In the genomic region with DNA sequence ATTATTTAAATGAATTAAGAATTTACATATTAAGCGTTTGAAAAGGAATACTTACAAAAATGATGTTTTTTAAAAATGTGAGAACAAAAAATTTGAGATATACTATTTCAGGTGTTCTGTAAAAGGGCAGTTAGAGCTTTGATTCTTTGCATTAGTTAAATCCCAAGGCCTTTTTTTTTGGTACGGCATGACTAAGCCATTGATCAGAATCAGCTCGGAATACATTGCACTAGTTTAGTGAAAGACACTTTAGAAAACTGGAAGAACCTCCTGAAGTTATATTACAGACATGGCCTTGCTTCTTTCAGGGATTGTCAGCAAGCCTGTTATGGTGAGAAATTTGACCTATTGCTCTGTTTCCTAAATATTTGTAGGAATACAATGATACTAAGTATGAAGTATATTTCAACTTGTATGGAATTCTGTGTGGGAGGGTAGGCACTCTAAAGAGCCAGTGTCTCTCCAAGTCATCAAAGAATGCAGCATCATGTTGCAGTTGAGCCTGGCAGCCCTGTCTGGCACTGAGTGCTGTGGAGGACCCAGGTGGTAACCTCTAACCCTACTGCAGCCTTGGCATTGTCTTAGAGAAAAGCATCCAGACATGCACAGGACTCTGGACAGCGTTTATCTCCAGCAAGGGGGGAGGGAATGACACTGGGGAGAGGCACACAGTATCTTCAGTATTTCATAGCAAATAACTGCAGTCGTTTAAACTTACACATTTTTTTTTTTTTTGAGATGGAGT, we compare ENCODE assay signal across 8 cellular contexts. TPM values are rescaled to one million over a fixed set of nuclear protein-coding genes. Genes with fewer than 3 reads are reported as not detected.
DNase-seq lines count a peak whose midpoint lies in the region; ATAC-seq and TF ChIP-seq lines count a peak whose summit lies in the region.

No MANE protein-coding gene starts in this region.

- H3K4me3 ChIP-seq in WI38 (ENCODE audit: low read depth, low read length) (peak overlapping the region; percentile 92), right cardiac atrium (ENCODE audit: low read length) (peak overlapping the region; percentile 89), spleen (peak overlapping the region; percentile 82 to 99 (median 94))

- H3K36me3 Mint-ChIP-seq in HFFc6 (ENCODE audit: low read depth), result peaks cover 21% of the 10 kb centered on the region

- no peak for TF ChIP-seq CTCF in HFFc6 (IDR thresholded peaks at IDR 0.05)
- TF ChIP-seq CTCF in WI38 (IDR thresholded peaks at IDR 0.05; ENCODE audit: low read depth, low read length), result no peak
- TF ChIP-seq CTCF in spleen (IDR thresholded peaks at IDR 0.05 in 8 of 11, conservative IDR thresholded peaks at IDR 0.05 in 3 of 11), result no peak

- whole genome bisulfite sequencing in right cardiac atrium, result 18% methylated on average over 5 of the region's 5 CpGs
- 39 to 54% (median 51%) methylated on average over 5 of the region's 5 CpGs for WGBS in spleen, 5 donors

- peaks cover 0 to 32% (median 0%) of the 10 kb centered on the region in 6 donors for H3K36me3 ChIP-seq in spleen

- H3K4me3 Mint-ChIP-seq in HFFc6, result peak overlapping the region; percentile 95

- no peak for DNase-seq in HFFc6
- DNase-seq in right cardiac atrium, result no peak
- DNase-seq in spleen, result no peak
- no peak for DNase-seq in CD1c-positive myeloid dendritic cell (ENCODE audit: extremely low spot score)
- DNase-seq in posterior vena cava (ENCODE audit: low spot score), result no peak
- DNase-seq in head of caudate nucleus, result no peak
- no peak for DNase-seq in cerebellar cortex (ENCODE audit: low spot score)

- H3K27me3 ChIP-seq in right cardiac atrium (ENCODE audit: control insufficient read depth, insufficient read depth), result no peaks in the 10 kb centered on the region
- no peaks in the 10 kb centered on the region for H3K27me3 ChIP-seq in spleen (replicated peaks in 1 of 7)

- H3K9me3 ChIP-seq in right cardiac atrium (ENCODE audit: control insufficient read depth, low read length), result no peaks in the 10 kb centered on the region
- no peaks in the 10 kb centered on the region for H3K9me3 ChIP-seq in spleen

- H3K27ac ChIP-seq in right cardiac atrium (ENCODE audit: low read length) (no peak overlapping the region), spleen (peak overlapping the region in 7 of 8 donors; percentile 94 to 99 (median 98))

- H3K4me1 ChIP-seq in right cardiac atrium (ENCODE audit: control insufficient read depth, insufficient read depth, low read length) (peaks cover 6% of the 10 kb centered on the region), spleen (peaks cover 39 to 91% (median 81%) of the 10 kb centered on the region in 6 donors)

- ATAC-seq in right cardiac atrium, result no peak

- TF ChIP-seq POLR2A in spleen (IDR thresholded peaks at IDR 0.05), result no peak

- peak overlapping the region; percentile 85 for H3K27ac Mint-ChIP-seq in HFFc6

- H3K4me1 Mint-ChIP-seq in HFFc6 (ENCODE audit: low read depth), result peaks cover 69% of the 10 kb centered on the region

- intact Hi-C loops in right cardiac atrium (cut with DNase I) (no loop called here), spleen (cut with DNase I; ENCODE audit: low total_unique reads) (no loop called here), posterior vena cava (cut with DNase I) (loop anchor here in 1 of 2 donors (5.0 kb wide), 1 partner anchor 507 kb away; a partner anchor contains a TSS), head of caudate nucleus (cut with DNase I) (loop anchor here (10.0 kb wide), 1 partner anchor 74 kb away; no protein-coding TSS in a partner anchor)

- no peaks in the 10 kb centered on the region for H3K9me3 Mint-ChIP-seq in HFFc6

- no peaks in the 10 kb centered on the region for H3K27me3 Mint-ChIP-seq in HFFc6 (ENCODE audit: insufficient read depth)

RNA-seq across cellular contexts. Expression of a gene that starts 1.5 kb away (rescaled TPM):
- 100 to 1,000 TPM; 179 to 204 (median 189) TPM for total RNA-seq in HFFc6 (2021; fragmentation: NEBNext Ultra II Directional; extraction: Animal tissue kit (Norgen Biotek cat#: 25700))
- 100 to 1,000 TPM; 110 to 137 (median 129) TPM for total RNA-seq in right cardiac atrium
- polyA plus RNA-seq in right cardiac atrium, result 112 TPM
- total RNA-seq in spleen, result 100 to 1,000 TPM; 164 to 333 (median 239) TPM
- polyA plus RNA-seq in spleen, result 100 to 1,000 TPM in 1 of 3 donors, 10 to 100 TPM in 2; 54.1 to 126 (median 75.9) TPM
- 100 to 1,000 TPM; 169 to 192 TPM for total RNA-seq in posterior vena cava
